Comparison of ENCODE assay signal across 8 cellular contexts in the genomic region with DNA sequence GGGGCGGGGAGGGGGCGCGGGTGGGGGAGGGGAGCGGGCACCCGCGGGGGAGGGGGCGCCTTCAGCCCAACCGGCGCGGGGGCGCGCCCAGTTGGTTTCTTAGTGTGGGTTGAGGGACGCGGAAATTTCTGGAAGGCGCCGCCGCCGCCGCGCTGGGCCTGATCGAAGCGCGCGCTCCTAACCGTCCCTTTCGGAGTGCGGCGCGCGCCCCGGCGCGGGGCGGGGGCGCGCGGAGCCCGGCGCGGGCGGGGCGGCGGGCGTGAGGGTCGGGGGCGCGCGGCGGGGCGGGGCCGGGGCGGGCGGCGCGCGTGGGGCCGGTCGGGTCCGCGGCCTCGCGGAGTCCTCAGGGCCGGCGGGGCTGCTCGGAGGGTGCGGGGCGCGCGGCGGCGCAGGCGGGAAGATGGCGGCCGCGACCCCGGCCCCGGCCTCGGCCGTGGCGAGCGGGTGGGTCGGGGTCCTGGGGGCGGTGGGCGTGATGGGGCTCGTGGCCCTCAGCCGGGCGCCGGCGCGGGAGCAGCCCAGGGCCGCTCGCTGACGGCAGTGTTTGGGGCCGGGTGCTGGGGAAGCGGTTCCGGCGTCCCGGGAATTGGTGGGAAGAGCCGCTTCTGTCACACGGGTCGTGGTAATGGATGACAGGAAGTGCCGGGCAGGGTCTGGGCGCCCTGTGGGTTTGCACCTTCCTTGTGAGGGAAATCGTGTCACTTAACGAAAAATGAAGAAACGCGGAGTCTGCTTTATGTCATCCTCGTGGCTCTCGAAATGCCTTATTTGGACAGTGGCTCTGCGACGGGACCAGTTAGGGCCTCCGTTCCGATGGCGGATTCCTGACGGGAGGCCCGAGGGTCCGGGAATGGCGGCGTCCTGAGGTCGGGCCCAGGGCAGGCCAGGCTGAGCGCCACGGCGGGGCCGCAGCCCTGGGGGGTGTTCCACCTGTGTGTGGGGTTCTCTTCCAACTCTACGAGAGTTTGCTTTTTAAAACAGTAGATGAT. TPM values are rescaled to one million over a fixed set of nuclear protein-coding genes. Genes with fewer than 3 reads are reported as not detected.
A peak's percentile ranks its signal among the peaks of the same experiment; 100 is the strongest.
DNase-seq lines count a peak whose midpoint lies in the region; ATAC-seq and TF ChIP-seq lines count a peak whose summit lies in the region.

No MANE protein-coding gene starts in this region.

- 0% methylated on average over 41 to 43 of the region's 125 CpGs for WGBS in tibial nerve, 2 donors

- H3K36me3 ChIP-seq in SJCRH30 (peaks cover 3% of the 10 kb centered on the region; the same call in 1 of the 2 replicates), osteoblast (ENCODE audit: insufficient read depth, low read length) (no peaks in the 10 kb centered on the region), tibial nerve (peaks cover 0 to 4% (median 0%) of the 10 kb centered on the region in 3 donors)

- peak in 1 of 2 donors; percentile 63 for TF ChIP-seq EP300 in tibial nerve (IDR thresholded peaks at IDR 0.05)

- peak overlapping the region; percentile 92 for H3K4me2 ChIP-seq in osteoblast (ENCODE audit: insufficient read depth, low read length)

- H3K4me1 ChIP-seq in SJCRH30, result no peaks in the 10 kb centered on the region; the same call in 1 of the 2 replicates
- peaks cover 16% of the 10 kb centered on the region for H3K4me1 ChIP-seq in osteoblast (ENCODE audit: insufficient read depth, low read length)
- H3K4me1 ChIP-seq in tibial nerve, result peaks cover 0 to 30% (median 9%) of the 10 kb centered on the region in 4 donors

- no peaks in the 10 kb centered on the region for H3K9me3 ChIP-seq in SJCRH30 (replicated peaks)
- no peaks in the 10 kb centered on the region for H3K9me3 ChIP-seq in osteoblast (ENCODE audit: low read depth, low read length)
- peaks cover 0 to 5% (median 0%) of the 10 kb centered on the region in 4 donors for H3K9me3 ChIP-seq in tibial nerve

- ATAC-seq in GM21723 (IDR thresholded peaks at IDR 0.05; ENCODE audit: unreplicated experiment), result peak; percentile 24

- H3K27ac ChIP-seq in SJCRH30, result peak overlapping the region; percentile 69
- peak overlapping the region; percentile 85 for H3K27ac ChIP-seq in osteoblast (ENCODE audit: low read depth, low read length)
- peak overlapping the region; percentile 95 to 99 (median 98) for H3K27ac ChIP-seq in tibial nerve

- no peak for TF ChIP-seq CTCF in glutamatergic neuron (IDR thresholded peaks at IDR 0.05; ENCODE audit: partially characterized antibody, unreplicated experiment)
- TF ChIP-seq CTCF in osteoblast (IDR thresholded peaks at IDR 0.05; ENCODE audit: extremely low read depth, low read depth, low read length), result no peak
- TF ChIP-seq CTCF in tibial nerve (IDR thresholded peaks at IDR 0.05), result no peak

- H3K36me3 Mint-ChIP-seq in activated naive CD4-positive, alpha-beta T cell treated with anti-CD3 and anti-CD28 coated beads, Interleukin-2, amount 50 U/mL, for 24 hours, result peaks cover 1% of the 10 kb centered on the region
- peaks cover 18% of the 10 kb centered on the region for H3K36me3 Mint-ChIP-seq in glutamatergic neuron (ENCODE audit: unreplicated experiment)

- peak; percentile 10 to 22 for TF ChIP-seq POLR2A in tibial nerve (IDR thresholded peaks at IDR 0.05)

- peak overlapping the region; percentile 87 for H3K4me3 Mint-ChIP-seq in activated naive CD4-positive, alpha-beta T cell treated with anti-CD3 and anti-CD28 coated beads, Interleukin-2, amount 50 U/mL, for 24 hours
- peak overlapping the region; percentile 90 for H3K4me3 Mint-ChIP-seq in glutamatergic neuron (ENCODE audit: unreplicated experiment)

- peaks cover 47% of the 10 kb centered on the region for H3K79me2 ChIP-seq in osteoblast (ENCODE audit: insufficient read depth, low read length)

- H3K27me3 Mint-ChIP-seq in activated naive CD4-positive, alpha-beta T cell treated with anti-CD3 and anti-CD28 coated beads, Interleukin-2, amount 50 U/mL, for 24 hours, result no peaks in the 10 kb centered on the region
- peaks cover 5% of the 10 kb centered on the region for H3K27me3 Mint-ChIP-seq in glutamatergic neuron (ENCODE audit: unreplicated experiment)

- H3K4me1 Mint-ChIP-seq in activated naive CD4-positive, alpha-beta T cell treated with anti-CD3 and anti-CD28 coated beads, Interleukin-2, amount 50 U/mL, for 24 hours, result peaks cover 42% of the 10 kb centered on the region
- H3K4me1 Mint-ChIP-seq in glutamatergic neuron (ENCODE audit: low read depth, unreplicated experiment), result peaks cover 4% of the 10 kb centered on the region

- peak overlapping the region; percentile 88 for H3K4me3 ChIP-seq in SJCRH30
- peak overlapping the region; percentile 93 for H3K4me3 ChIP-seq in osteoblast (ENCODE audit: insufficient read depth, low read length)
- H3K4me3 ChIP-seq in tibial nerve, result peak overlapping the region; percentile 68 to 88 (median 79)

- H3K27ac Mint-ChIP-seq in activated naive CD4-positive, alpha-beta T cell treated with anti-CD3 and anti-CD28 coated beads, Interleukin-2, amount 50 U/mL, for 24 hours, result peak overlapping the region; percentile 62
- peak overlapping the region; percentile 86 for H3K27ac Mint-ChIP-seq in glutamatergic neuron (ENCODE audit: unreplicated experiment)

- H3K9me3 Mint-ChIP-seq in activated naive CD4-positive, alpha-beta T cell treated with anti-CD3 and anti-CD28 coated beads, Interleukin-2, amount 50 U/mL, for 24 hours, result no peaks in the 10 kb centered on the region
- peaks cover 4% of the 10 kb centered on the region for H3K9me3 Mint-ChIP-seq in glutamatergic neuron (ENCODE audit: unreplicated experiment)

- H3K27me3 ChIP-seq in SJCRH30 (no peaks in the 10 kb centered on the region), osteoblast (ENCODE audit: insufficient read depth, low read length) (no peaks in the 10 kb centered on the region), tibial nerve (no peaks in the 10 kb centered on the region)

- peaks cover 4% of the 10 kb centered on the region for H4K20me1 ChIP-seq in osteoblast (ENCODE audit: insufficient read depth, low read length)

- peak overlapping the region; percentile 96 for H2AFZ ChIP-seq in osteoblast (ENCODE audit: low read length)

- in situ Hi-C loops in KBM-7 (cut with MboI; ENCODE audit: low pct_unique_long_range_greater_than_20kb, low sequenced_read_pairs), result no loop called here

- DNase-seq in ELR (ENCODE audit: low read depth) (peak; percentile 63), KBM-7 (peak; percentile 53), SJCRH30 (peak; percentile 63 to 64), glutamatergic neuron (peak; percentile 69), osteoblast (ENCODE audit: insufficient read length, low spot score, missing footprints) (peak; percentile 98), tibial nerve (ENCODE audit: low spot score in 2 of 2) (peak; percentile 16 to 41)

RNA-seq across cellular contexts. Expression of a gene that starts 0.8 kb away (rescaled TPM):
- 37.1 and 41.6 TPM in 2 replicates for total RNA-seq in SJCRH30 (2014; rRNA removed; shearing (Covaris generic))
- total RNA-seq in glutamatergic neuron (ENCODE audit: unreplicated experiment) (28.7 TPM), osteoblast (11.9 and 15.9 TPM in 2 replicates), tibial nerve (10 to 100 TPM in 2 of 4 donors, 1 to 10 TPM in 2; 9.0 to 23.7 (median 12.3) TPM)

RNA-seq across cellular contexts. Expression of a gene that starts 49.7 kb away (rescaled TPM):
- not detected in 2 replicates for total RNA-seq in SJCRH30 (2014; rRNA removed; shearing (Covaris generic))
- 0.59 TPM for total RNA-seq in glutamatergic neuron (ENCODE audit: unreplicated experiment)
- total RNA-seq in osteoblast, result not detected in 2 replicates
- not detected for total RNA-seq in tibial nerve

Comparison
In these comparisons a context has a peak if more than half of its experiments do, and no peak if none do; other contexts are left out.
1. Peak in every context shown above with its lines: DNase-seq, ATAC-seq, H3K4me3 ChIP-seq and H3K27ac ChIP-seq.
2. DNase-seq: peak in every context shown above with its lines; median percentile 98 in osteoblast; 69 in glutamatergic neuron; 64 in SJCRH30; 63 in ELR; 53 in KBM-7; 28 in tibial nerve.